Comparison of ENCODE assay signal across 10 cellular contexts in genomic region chr9:132946624-132947295, GRCh38.
DNase-seq lines count a peak whose midpoint lies in the region; ATAC-seq lines count a peak whose summit lies in the region.
"Had no signal": no experiment of that assay in that cellular context is flagged by ENCODE, and none has a peak within 500 bp of the region (broad histone marks: within the 10 kb centered on the region; RNA-seq: fewer than 3 reads in every experiment).

No MANE protein-coding gene starts in this region.

- no peak overlapping the region for H3K27ac ChIP-seq in ACC112 (ENCODE audit: low read depth, low read length)

- no peak overlapping the region for H3K9ac ChIP-seq in adipocyte (ENCODE audit: low read length)

- H3K4me3 ChIP-seq in ACC112 (ENCODE audit: low read depth, low read length), result no peak overlapping the region
- no peak overlapping the region for H3K4me3 ChIP-seq in adipocyte (ENCODE audit: low read length)
- H3K4me3 ChIP-seq: HAP-1 had no signal

- ATAC-seq in HG03039 (IDR thresholded peaks at IDR 0.05; ENCODE audit: unreplicated experiment), result no peak
- ATAC-seq in HG03045 (IDR thresholded peaks at IDR 0.05; ENCODE audit: unreplicated experiment), result no peak
- ATAC-seq in HG03097 (IDR thresholded peaks at IDR 0.05; ENCODE audit: low FRiP score, unreplicated experiment), result no peak
- ATAC-seq: effector memory CD8-positive, alpha-beta T cell had no signal

- H3K27me3 ChIP-seq in ACC112 (ENCODE audit: insufficient read depth, low read length), result no peaks in the 10 kb centered on the region
- peaks cover 4% of the 10 kb centered on the region for H3K27me3 ChIP-seq in adipocyte (replicated peaks; ENCODE audit: control insufficient read depth, insufficient read depth, low read length)

- no peaks in the 10 kb centered on the region for H3K9me3 ChIP-seq in adipocyte (ENCODE audit: control insufficient read depth, low read length)
- H3K9me3 ChIP-seq: HAP-1 had no signal

- DNase-seq in HCEC 1CT (peak; percentile 53), adipocyte (ENCODE audit: low read depth) (peak; percentile 19), iPS-NIHi7 (ENCODE audit: extremely low spot score) (peak; percentile 63), inferior parietal cortex (ENCODE audit: extremely low spot score) (no peak)
- DNase-seq: effector memory CD8-positive, alpha-beta T cell had no signal

- peaks cover 26% of the 10 kb centered on the region for H3K4me1 ChIP-seq in ACC112 (ENCODE audit: control insufficient read depth, insufficient read depth, low read length, unreplicated experiment)
- H3K4me1 ChIP-seq in adipocyte (ENCODE audit: control insufficient read depth, insufficient read depth, low read length), result peaks cover 20% of the 10 kb centered on the region

- peak overlapping the region; percentile 76 for H2AFZ ChIP-seq in ACC112 (ENCODE audit: low read length, unreplicated experiment)

- peaks cover 26% of the 10 kb centered on the region for H3K79me2 ChIP-seq in ACC112 (ENCODE audit: control insufficient read depth, insufficient read depth, low read length, unreplicated experiment)

- H3K36me3 ChIP-seq in ACC112 (ENCODE audit: insufficient read depth, low read length) (no peaks in the 10 kb centered on the region), adipocyte (ENCODE audit: control insufficient read depth, insufficient read depth, low read length, severe bottlenecking) (no peaks in the 10 kb centered on the region)
- H3K36me3 ChIP-seq: HAP-1 had no signal
